8 cellular contexts compared by ENCODE assay signal in genomic region chr16:50246299-50247122, GRCh38. TPM values are rescaled to one million over a fixed set of nuclear protein-coding genes. Genes with fewer than 3 reads are reported as not detected.
DNase-seq lines count a peak whose midpoint lies in the region; ATAC-seq and TF ChIP-seq lines count a peak whose summit lies in the region.

No MANE protein-coding gene starts in this region.

- H3K27me3 Mint-ChIP-seq in nephron progenitor cell (ENCODE audit: low read depth, poor library complexity) = peaks cover 23% of the 10 kb centered on the region

- H3K4me3 Mint-ChIP-seq in nephron progenitor cell = peak overlapping the region; percentile 81

- ATAC-seq in HG02623 (IDR thresholded peaks at IDR 0.05; ENCODE audit: unreplicated experiment) = peak; percentile 11
- ATAC-seq in RWPE2 (ENCODE audit: low read depth) = peak; percentile 4; the same call in 2 of the 3 replicates

- H3K27me3 ChIP-seq in RWPE2 (ENCODE audit: insufficient read depth, poor library complexity, severe bottlenecking) (no peaks in the 10 kb centered on the region), esophagus (ENCODE audit: control insufficient read depth in 1 of 2, insufficient read depth in 2 of 2, low read length in 2 of 2) (no peaks in the 10 kb centered on the region)

- no peaks in the 10 kb centered on the region for H3K36me3 Mint-ChIP-seq in nephron progenitor cell (ENCODE audit: low read depth)

- H3K36me3 ChIP-seq in RWPE2 (ENCODE audit: low read depth) = no peaks in the 10 kb centered on the region
- H3K36me3 ChIP-seq in esophagus (ENCODE audit: control insufficient read depth in 2 of 2, insufficient read depth in 2 of 2, low read length in 1 of 2) = no peaks in the 10 kb centered on the region

- peaks cover 30% of the 10 kb centered on the region for H3K4me1 Mint-ChIP-seq in nephron progenitor cell

- H3K4me1 ChIP-seq in RWPE2 (ENCODE audit: insufficient read depth, poor library complexity, severe bottlenecking) = peaks cover 7% of the 10 kb centered on the region
- H3K4me1 ChIP-seq in esophagus (ENCODE audit: control insufficient read depth in 2 of 2, insufficient read depth in 2 of 2, low read length in 1 of 2) = peaks cover 0 to 11% of the 10 kb centered on the region in 2 donors

- no peaks in the 10 kb centered on the region for H3K9me3 Mint-ChIP-seq in nephron progenitor cell

- no peaks in the 10 kb centered on the region for H3K9me3 ChIP-seq in RWPE2 (ENCODE audit: severe bottlenecking)
- H3K9me3 ChIP-seq in esophagus (ENCODE audit: control insufficient read depth in 2 of 2, insufficient read depth in 1 of 2, low read depth in 1 of 2, low read length in 1 of 2) = no peaks in the 10 kb centered on the region

- in situ Hi-C loops in GM13977 (cut with MboI; ENCODE audit: low pct_unique_long_range_greater_than_20kb, low sequenced_read_pairs, unreplicated experiment) = no loop called here

- DNase-seq in GM13977 (ENCODE audit: low spot score) (peak; percentile 55), RWPE2 (ENCODE audit: low spot score) (no peak), nephron progenitor cell (peak; percentile 62), NCI-H2029 (lab: John Stamatoyannopoulos, UW) (no peak), NCI-H1105 treated with DMSO at 0.1 percent for 48 hours (lab: John Stamatoyannopoulos, UW) (no peak)
- no peak for DNase-seq in stimulated activated CD8-positive, alpha-beta memory T cell treated with anti-CD3 and anti-CD28 coated beads, Interleukin-4, amount 100 ng/mL, for 48 hours

- peak overlapping the region; percentile 65 for H3K4me3 ChIP-seq in RWPE2 (ENCODE audit: severe bottlenecking)
- peak overlapping the region; percentile 59 to 77 for H3K4me3 ChIP-seq in esophagus (ENCODE audit: low read depth in 1 of 2, low read length in 2 of 2)

- H3K27ac ChIP-seq in RWPE2 (ENCODE audit: poor library complexity, severe bottlenecking) (peak overlapping the region; percentile 65), esophagus (ENCODE audit: low read depth in 2 of 2, low read length in 1 of 2) (peak overlapping the region; percentile 50 to 70)

- 23 to 25% methylated on average over 35 to 46 of the region's 46 CpGs for WGBS in esophagus, 2 donors

- no peak overlapping the region for H3K27ac Mint-ChIP-seq in nephron progenitor cell

- TF ChIP-seq CTCF in GM13977 (IDR thresholded peaks at IDR 0.05; ENCODE audit: extremely low read depth, insufficient read depth, missing control alignments) = no peak
- TF ChIP-seq CTCF in RWPE2 (IDR thresholded peaks at IDR 0.05; ENCODE audit: poor library complexity, severe bottlenecking) = no peak
- TF ChIP-seq CTCF in nephron progenitor cell (IDR thresholded peaks at IDR 0.05) = no peak

RNA-seq across cellular contexts. Expression of gene ADCY7, which starts 19.8 kb away (rescaled TPM):
- polyA plus RNA-seq in esophagus = 1 to 10 TPM; 8.9 to 9.5 TPM

Comparison
In these comparisons a context has a peak if more than half of its experiments do, and no peak if none do; other contexts are left out.
1. DNase-seq: peak in GM13977 (single experiment) and nephron progenitor cell (single experiment); none in RWPE2 (single experiment), NCI-H2029 (single experiment), stimulated activated CD8-positive, alpha-beta memory T cell treated with anti-CD3 and anti-CD28 coated beads, Interleukin-4, amount 100 ng/mL, for 48 hours (single experiment) and NCI-H1105 treated with DMSO at 0.1 percent for 48 hours (single experiment).